In the genomic region with DNA sequence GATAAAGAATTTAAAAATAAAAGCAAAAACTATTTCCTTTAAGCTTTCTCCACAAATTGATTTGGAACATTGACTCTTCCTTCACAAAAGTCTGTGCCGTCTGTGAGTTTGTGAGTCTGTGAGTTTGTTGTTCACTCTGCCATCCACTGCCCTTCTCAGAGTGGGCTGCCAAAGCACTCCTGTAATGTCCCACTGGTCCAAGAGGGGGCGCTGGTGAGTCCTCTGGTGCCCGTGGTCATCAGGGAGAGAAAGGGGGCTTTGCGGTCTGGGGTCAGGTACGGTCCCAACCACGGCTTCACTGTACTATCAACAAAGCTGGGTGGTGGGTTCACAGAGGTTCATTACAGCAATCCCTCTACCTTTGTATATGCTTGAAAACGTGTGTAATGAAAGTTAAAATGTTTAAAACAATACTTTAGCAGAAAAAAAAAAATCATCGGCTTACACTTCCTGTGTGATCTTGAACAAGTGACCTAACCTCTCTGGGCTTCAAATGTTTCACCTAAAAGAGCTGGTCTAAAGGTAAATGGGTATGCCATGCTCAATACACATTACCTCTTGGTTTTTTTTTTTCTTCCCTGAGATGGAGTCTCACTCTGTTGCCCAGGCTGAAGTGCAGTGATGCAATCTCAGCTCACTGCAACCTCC, we compare ENCODE assay signal across 9 cellular contexts. TPM values are rescaled to one million over a fixed set of nuclear protein-coding genes. Genes with fewer than 3 reads are reported as not detected.
DNase-seq lines count a peak whose midpoint lies in the region; ATAC-seq, FAIRE-seq and TF ChIP-seq lines count a peak whose summit lies in the region.
"Had no signal": no experiment of that assay in that cellular context is flagged by ENCODE, and none has a peak within 500 bp of the region (broad histone marks: within the 10 kb centered on the region; RNA-seq: fewer than 3 reads in every experiment).

No MANE protein-coding gene starts in this region.

- no peak overlapping the region for H3K4me2 ChIP-seq in OCI-LY3 (ENCODE audit: low read length)

- no peaks in the 10 kb centered on the region for H3K36me3 ChIP-seq in OCI-LY3 (replicated peaks; ENCODE audit: low read depth, low read length)
- peaks cover 5 to 25% of the 10 kb centered on the region in 2 donors for H3K36me3 ChIP-seq in ascending aorta
- H3K36me3 ChIP-seq in lung (ENCODE audit: control insufficient read depth in 2 of 2, insufficient read depth in 2 of 2, low read length in 2 of 2): peaks cover 3 to 5% of the 10 kb centered on the region in 2 donors
- no peaks in the 10 kb centered on the region for H3K36me3 ChIP-seq in uterus
- H3K36me3 ChIP-seq: SJSA1 had no signal

- intact Hi-C loops in ascending aorta (cut with DNase I): loop anchor here (10.0 kb wide), 3 partner anchors 151 to 621 kb away; a partner anchor contains a TSS
- intact Hi-C loops in uterus (cut with DNase I; ENCODE audit: low total_unique reads): no loop called here

- no peak for ATAC-seq in lung (ENCODE audit: insufficient read depth, low FRiP score)

- DNase-seq in GM03348 (ENCODE audit: low spot score) (peak; percentile 60), ascending aorta (ENCODE audit: low spot score in 2 of 2) (no peak), lung (ENCODE audit: low spot score) (peak; percentile 27), uterus (peak in 1 of 2 donors; percentile 34), NCI-H1417 treated with DMSO at 0.1 percent for 48 hours (lab: John Stamatoyannopoulos, UW) (no peak), GM12891 (ENCODE audit: insufficient read length, low spot score) (no peak), SW480 (ENCODE audit: low spot score) (no peak)

- no peak overlapping the region for H3K4me3 ChIP-seq in OCI-LY3 (ENCODE audit: low read length)
- H3K4me3 ChIP-seq in ascending aorta: no peak overlapping the region
- H3K4me3 ChIP-seq in lung: no peak overlapping the region
- no peak overlapping the region for H3K4me3 ChIP-seq in uterus
- H3K4me3 ChIP-seq: SJSA1 had no signal

- peaks cover 8% of the 10 kb centered on the region; the same call in 1 of the 2 replicates for H4K20me1 ChIP-seq in OCI-LY3 (ENCODE audit: insufficient read depth, low read length)

- H3K9me3 ChIP-seq in OCI-LY3 (ENCODE audit: insufficient read depth, low read length) (no peaks in the 10 kb centered on the region), ascending aorta (no peaks in the 10 kb centered on the region), lung (ENCODE audit: control insufficient read depth in 2 of 2, insufficient read depth in 1 of 2, low read length in 1 of 2) (no peaks in the 10 kb centered on the region), uterus (no peaks in the 10 kb centered on the region)
- H3K9me3 ChIP-seq: SJSA1 had no signal

- TF ChIP-seq POLR2A in uterus (IDR thresholded peaks at IDR 0.05): no peak
- no peak for TF ChIP-seq POLR2A in GM12891 (IDR thresholded peaks at IDR 0.05; ENCODE audit: low read depth, low read length)

- H3K27ac ChIP-seq in OCI-LY3 (ENCODE audit: low read length) (no peak overlapping the region), ascending aorta (no peak overlapping the region), lung (ENCODE audit: low read depth in 1 of 2, low read length in 1 of 2) (no peak overlapping the region), uterus (no peak overlapping the region)
- H3K27ac ChIP-seq: SJSA1 had no signal

- peaks cover 18% of the 10 kb centered on the region for H3K4me1 ChIP-seq in OCI-LY3 (ENCODE audit: low read length)
- H3K4me1 ChIP-seq in ascending aorta: peaks cover 0 to 2% of the 10 kb centered on the region in 2 donors
- peaks cover 0 to 2% of the 10 kb centered on the region in 2 donors for H3K4me1 ChIP-seq in lung (ENCODE audit: control insufficient read depth in 2 of 2, insufficient read depth in 2 of 2, low read length in 2 of 2)
- H3K4me1 ChIP-seq in uterus: no peaks in the 10 kb centered on the region

- WGBS in lung, 2 donors: 61 to 62% methylated on average over 8 of the region's 8 CpGs

- no peak overlapping the region for H3K9ac ChIP-seq in OCI-LY3 (ENCODE audit: low read length)

- FAIRE-seq in GM12891 (lab: Jason Lieb, UNC): no peak

- H3K79me2 ChIP-seq in OCI-LY3 (ENCODE audit: low read length): no peaks in the 10 kb centered on the region

- TF ChIP-seq CTCF in OCI-LY3 (IDR thresholded peaks at IDR 0.05; ENCODE audit: low read depth, low read length) (peak; percentile 95), ascending aorta (IDR thresholded peaks at IDR 0.05) (peak in 2 of 3 experiments; percentile 56 to 64), lung (IDR thresholded peaks at IDR 0.05; ENCODE audit: control extremely low read depth, extremely low read depth) (peak; percentile 2), uterus (IDR thresholded peaks at IDR 0.05) (peak in 3 of 4 experiments; percentile 26 to 48 (median 28))

- H2AFZ ChIP-seq in OCI-LY3 (ENCODE audit: low read depth, low read length): no peak overlapping the region

- H3K27me3 ChIP-seq in OCI-LY3 (ENCODE audit: low read depth, low read length) (peaks cover 16% of the 10 kb centered on the region; the same call in 1 of the 2 replicates), ascending aorta (no peaks in the 10 kb centered on the region), lung (ENCODE audit: control insufficient read depth, insufficient read depth) (no peaks in the 10 kb centered on the region), uterus (no peaks in the 10 kb centered on the region)

TF ChIP-seq in GM12891, 5 proteins besides CTCF, POLR2A, EP300 and RAD21:
- TF ChIP-seq PAX5 (IDR thresholded peaks at IDR 0.05; ENCODE audit: insufficient read depth, low read length, severe bottlenecking): no peak
- no peak for TF ChIP-seq POU2F2 (IDR thresholded peaks at IDR 0.05; ENCODE audit: low read depth, low read length)
- no peak for TF ChIP-seq SPI1 (IDR thresholded peaks at IDR 0.05; ENCODE audit: low read depth, low read length)
- no peak for TF ChIP-seq POLR2AphosphoS5 (IDR thresholded peaks at IDR 0.05; ENCODE audit: low read depth, low read length)
- no peak for TF ChIP-seq TAF1 (IDR thresholded peaks at IDR 0.05; ENCODE audit: low read depth, low read length)

RNA-seq across cellular contexts. Expression of a gene that starts 5.6 kb away (rescaled TPM):
- not detected for total RNA-seq in ascending aorta
- not detected for total RNA-seq in lung
- not detected for polyA plus RNA-seq in lung
- total RNA-seq in uterus: not detected
- polyA plus RNA-seq in GM12891 (2012; ENCODE audit: low read depth, missing spikeins): not detected
- total RNA-seq: SJSA1 had no signal

Comparison
In these comparisons a context has a peak if more than half of its experiments do, and no peak if none do; other contexts are left out.
1. DNase-seq: peak in GM03348 (single experiment) and lung (single experiment); none in ascending aorta (0 of 2), NCI-H1417 treated with DMSO at 0.1 percent for 48 hours (single experiment), GM12891 (single experiment) and SW480 (single experiment).
2. CTCF ChIP-seq: peak in every context shown above with its lines; median percentile 95 in OCI-LY3; 60 in ascending aorta; 28 in uterus; 2 in lung.